In genomic region chr2:219207254-219207883, GRCh38 we compare ENCODE assay signal across 8 cellular contexts. TPM values are rescaled to one million over a fixed set of nuclear protein-coding genes. Genes with fewer than 3 reads are reported as not detected.
DNase-seq lines count a peak whose midpoint lies in the region; ATAC-seq, FAIRE-seq and TF ChIP-seq lines count a peak whose summit lies in the region.

No MANE protein-coding gene starts in this region.

- CTCF ChIA-PET in K562 (lab: Yijun Ruan, JAX; ENCODE audit: low intra/inter-chr PET ratio): no interaction called here

- POLR2A ChIA-PET in K562 (lab: Yijun Ruan, JAX): interaction anchor here (0.7 to 1.4 kb wide), 6 partner anchors 8 to 72 kb away, joined by 3 to 6 read pairs (median 4); partner anchors contain the start of gene DNAJB2

- H3K4me2 ChIP-seq in K562 (ENCODE audit: insufficient read depth, low read length): peak overlapping the region; percentile 84

- peak; percentile 67 for FAIRE-seq in K562 (lab: Jason Lieb, UNC)

- H3K4me3 Mint-ChIP-seq in activated CD4-positive, alpha-beta T cell treated with anti-CD3 and anti-CD28 coated beads, Interleukin-2, amount 10 ng/mL, durations not matched to agents 24 days and 14 days: peak overlapping the region; percentile 83

- H3K27ac ChIP-seq in K562 (ENCODE audit: extremely low read depth, low read depth, low read length) (peak overlapping the region; percentile 28; the same call in 1 of the 3 replicates), left lung (peak overlapping the region; percentile 94 to 95), thyroid gland (peak overlapping the region; percentile 81 to 97 (median 94))

- no peaks in the 10 kb centered on the region for H3K79me2 ChIP-seq in K562 (ENCODE audit: control insufficient read depth, insufficient read depth, low read length)

- H3K27me3 ChIP-seq in K562 (ENCODE audit: control insufficient read depth in 2 of 2, insufficient read depth in 2 of 2, low read length in 2 of 2): no peaks in the 10 kb centered on the region
- no peaks in the 10 kb centered on the region for H3K27me3 ChIP-seq in left lung
- H3K27me3 ChIP-seq in thyroid gland: no peaks in the 10 kb centered on the region

- no peak for TF ChIP-seq EP300 in K562 (IDR thresholded peaks at IDR 0.05; ENCODE audit: low read length)

- in situ Hi-C loops in K562 (cut with MboI): loop anchor here (5.0 kb wide), 1 partner anchor 35 kb away; the partner anchor contains the start of gene SLC23A3

- H3K36me3 Mint-ChIP-seq in activated CD4-positive, alpha-beta T cell treated with anti-CD3 and anti-CD28 coated beads, Interleukin-2, amount 10 ng/mL, durations not matched to agents 24 days and 14 days (ENCODE audit: low read depth): peaks cover 24% of the 10 kb centered on the region

- TF ChIP-seq POLR2A in K562 (conservative IDR thresholded peaks at IDR 0.05): no peak
- peak in 1 of 2 donors; percentile 28 for TF ChIP-seq POLR2A in thyroid gland (IDR thresholded peaks at IDR 0.05)

- H4K20me1 ChIP-seq in K562 (replicated peaks; ENCODE audit: control insufficient read depth, insufficient read depth, low read length): peaks cover 11% of the 10 kb centered on the region; the same call in 1 of the 2 replicates

- no peak; the same call in 2 of the 3 replicates for ATAC-seq in K562
- no peak for ATAC-seq in left lung
- ATAC-seq in GM21528 (IDR thresholded peaks at IDR 0.05; ENCODE audit: low FRiP score, unreplicated experiment): no peak

- TF ChIP-seq CTCF in K562 (IDR thresholded peaks at IDR 0.05 in 2 of 3, conservative IDR thresholded peaks at IDR 0.05 in 1 of 3; ENCODE audit: insufficient read depth in 2 of 3, low read depth in 1 of 3, low read length in 3 of 3) (no peak), left lung (IDR thresholded peaks at IDR 0.05) (no peak), thyroid gland (IDR thresholded peaks at IDR 0.05) (no peak)

- peak; percentile 58 for DNase-seq in activated CD4-positive, alpha-beta T cell treated with anti-CD3 and anti-CD28 coated beads, Interleukin-2, amount 10 ng/mL, durations not matched to agents 24 days and 14 days
- no peak for DNase-seq in activated CD4-positive, alpha-beta T cell treated with anti-CD3 and anti-CD28 coated beads, Interleukin-2, amount 50 U/mL, for 4 hours
- DNase-seq in K562 (ENCODE audit: extremely low read depth in 1 of 4, low spot score in 3 of 4) (no peak), left lung (no peak), thyroid gland (no peak), HPDE6-E6E7 (ENCODE audit: extremely low spot score) (no peak), CD1c-positive myeloid dendritic cell (ENCODE audit: extremely low spot score) (no peak)

- H3K9me3 ChIP-seq in K562 (replicated peaks; ENCODE audit: control insufficient read depth, insufficient read depth, low read depth, low read length): 0 out of 2 replicates have a peak, but pooled peaks cover 2% of the 10 kb centered on the region
- peaks cover 0 to 4% of the 10 kb centered on the region in 2 donors for H3K9me3 ChIP-seq in left lung
- no peaks in the 10 kb centered on the region for H3K9me3 ChIP-seq in thyroid gland

- intact Hi-C loops in activated CD4-positive, alpha-beta T cell treated with anti-CD3 and anti-CD28 coated beads, Interleukin-2, amount 10 ng/mL, durations not matched to agents 24 days and 14 days (cut with micrococcal nuclease): loop anchor here (1.0 kb wide), 1 partner anchor 38 kb away; the partner anchor contains the start of genes GLB1L and STK16
- intact Hi-C loops in K562 (cut with micrococcal nuclease): loop anchor here (2.0 kb wide), 1 partner anchor 31 kb away; the partner anchor contains the start of gene CNPPD1
- intact Hi-C loops in left lung (cut with DNase I): no loop called here
- intact Hi-C loops in thyroid gland (cut with DNase I): no loop called here

- WGBS in K562 (ENCODE audit: insufficient coverage, low coverage, missing lambda C conversion rate): 31% methylated on average over 11 of the region's 14 CpGs
- 11 to 14% methylated on average over 13 to 14 of the region's 14 CpGs for WGBS in thyroid gland, 2 donors

- peak overlapping the region; percentile 38 to 93; a peak in 3 of 4 replicates for H3K9ac ChIP-seq in K562 (ENCODE audit: insufficient read depth in 1 of 2, low read depth in 2 of 2, low read length in 2 of 2)

- H3K4me1 Mint-ChIP-seq in activated CD4-positive, alpha-beta T cell treated with anti-CD3 and anti-CD28 coated beads, Interleukin-2, amount 10 ng/mL, durations not matched to agents 24 days and 14 days: peaks cover 36% of the 10 kb centered on the region

- TF ChIP-seq RAD21 in K562 (CRISPR knock-in tag; conservative IDR thresholded peaks at IDR 0.05 in 1 of 2, IDR thresholded peaks at IDR 0.05 in 1 of 2): no peak

- H3K4me1 ChIP-seq in K562 (replicated peaks in 1 of 2; ENCODE audit: control insufficient read depth in 2 of 2, insufficient read depth in 2 of 2, low read length in 2 of 2) (peaks cover 16 to 17% of the 10 kb centered on the region in 2 experiments; a peak in 4 of 5 replicates), left lung (peaks cover 14 to 35% of the 10 kb centered on the region in 2 donors), thyroid gland (peaks cover 17 to 27% of the 10 kb centered on the region in 2 donors)

- no peaks in the 10 kb centered on the region for H3K9me3 Mint-ChIP-seq in activated CD4-positive, alpha-beta T cell treated with anti-CD3 and anti-CD28 coated beads, Interleukin-2, amount 10 ng/mL, durations not matched to agents 24 days and 14 days

- H3K9me1 ChIP-seq in K562 (ENCODE audit: control insufficient read depth, insufficient read depth, low read length): no peaks in the 10 kb centered on the region

- H3K27ac Mint-ChIP-seq in activated CD4-positive, alpha-beta T cell treated with anti-CD3 and anti-CD28 coated beads, Interleukin-2, amount 10 ng/mL, durations not matched to agents 24 days and 14 days: peak overlapping the region; percentile 92

- H3K4me3 ChIP-seq in K562 (peak overlapping the region; percentile 61), left lung (peak overlapping the region; percentile 50 to 61), thyroid gland (replicated peaks in 1 of 3) (peak overlapping the region; percentile 43 to 54 (median 51))

- no peak overlapping the region for H2AFZ ChIP-seq in K562 (ENCODE audit: low read depth, low read length)

- TSS peak; percentile 82 for BruUV-seq in K562 (replicated peaks; lab: Mats Ljungman, UMichigan)

- H3K27me3 Mint-ChIP-seq in activated CD4-positive, alpha-beta T cell treated with anti-CD3 and anti-CD28 coated beads, Interleukin-2, amount 10 ng/mL, durations not matched to agents 24 days and 14 days: no peaks in the 10 kb centered on the region

- H3K36me3 ChIP-seq in K562 (ENCODE audit: control insufficient read depth, insufficient read depth, low read length) (peaks cover 47% of the 10 kb centered on the region; the same call in 2 of the 3 replicates), left lung (peaks cover 0 to 43% of the 10 kb centered on the region in 2 donors), thyroid gland (peaks cover 17 to 33% of the 10 kb centered on the region in 2 donors)

RNA-seq across cellular contexts. Expression of gene ZFAND2B, which starts 0.8 kb away (rescaled TPM):
- 36.7 and 37.4 TPM in 2 replicates for total RNA-seq in activated CD4-positive, alpha-beta T cell treated with anti-CD3 and anti-CD28 coated beads, Interleukin-2, amount 10 ng/mL, durations not matched to agents 24 days and 14 days
- 42.0 and 82.9 TPM in 2 replicates for total RNA-seq in K562 (2011; cell fraction: chromatin; rRNA removed; ENCODE audit: low replicate concordance)
- 50.0 and 55.0 TPM in 2 replicates for total RNA-seq in K562 (2011; cell fraction: nucleolus; rRNA removed)
- 42.8 and 47.7 TPM in 2 replicates for total RNA-seq in K562 (2011; cell fraction: nucleoplasm; rRNA removed)
- 29.8 and 37.3 TPM in 2 replicates for total RNA-seq in K562 (2014; rRNA removed)
- 10.1 and 16.5 TPM in 2 replicates for total RNA-seq in K562 (2014; rRNA removed; fragmentation: Illumina TruSeq; extraction: Trizol)
- total RNA-seq in K562 (2015; rRNA removed; fragmentation: Illumina TruSeq; extraction: Trizol): 21.6 and 22.7 TPM in 2 replicates
- total RNA-seq in K562 (2021): 28.2 and 31.4 TPM in 2 replicates
- 26.1 and 30.9 TPM in 2 replicates for polyA plus RNA-seq in K562 (2011; rRNA removed)
- polyA plus RNA-seq in K562 (2011; cell fraction: cytosol; rRNA removed): 39.1 and 58.4 TPM in 2 replicates
- 115 and 124 TPM in 2 replicates for polyA plus RNA-seq in K562 (2011; cell fraction: nucleus; rRNA removed)
- polyA plus RNA-seq in K562 (2012): 24.2 and 33.2 TPM in 2 replicates
- polyA plus RNA-seq in K562 (2014; fragmentation: Illumina TruSeq; extraction: Trizol): 28.9 and 33.0 TPM in 2 replicates
- 10 to 100 TPM in 1 of 2 experiments, 1 to 10 TPM in 1; 9.9 to 14.6 TPM for polyA plus RNA-seq in K562 (2014; fragmentation: Nextera tagmentation; extraction: Ambion mirVana)
- polyA plus RNA-seq in K562 (2014; rRNA removed): 26.0 and 33.3 TPM in 2 replicates
- 17.4 and 22.6 TPM in 2 replicates for polyA minus RNA-seq in K562 (2011; rRNA and poly(A)+ RNA removed)
- polyA minus RNA-seq in K562 (2011; cell fraction: cytosol; rRNA and poly(A)+ RNA removed): 9.4 and 20.1 TPM in 2 replicates
- polyA minus RNA-seq in K562 (2011; cell fraction: nucleus; rRNA and poly(A)+ RNA removed): 21.3 and 28.5 TPM in 2 replicates
- 10 to 100 TPM; 28.5 to 40.8 TPM for total RNA-seq in left lung
- 100 to 1,000 TPM in 2 of 4 donors, 10 to 100 TPM in 2; 78.7 to 131 (median 92.0) TPM for total RNA-seq in thyroid gland

RNA-seq across cellular contexts. Expression of gene ABCB6, which starts 11.4 kb away (rescaled TPM):
- total RNA-seq in activated CD4-positive, alpha-beta T cell treated with anti-CD3 and anti-CD28 coated beads, Interleukin-2, amount 10 ng/mL, durations not matched to agents 24 days and 14 days: 28.8 TPM in 2 replicates
- total RNA-seq in K562 (2011; cell fraction: chromatin; rRNA removed; ENCODE audit: low replicate concordance): 152 and 339 TPM in 2 replicates
- total RNA-seq in K562 (2011; cell fraction: nucleolus; rRNA removed): 206 and 213 TPM in 2 replicates
- total RNA-seq in K562 (2011; cell fraction: nucleoplasm; rRNA removed): 157 and 183 TPM in 2 replicates
- total RNA-seq in K562 (2014; rRNA removed): 19.1 and 25.7 TPM in 2 replicates
- 15.2 and 16.8 TPM in 2 replicates for total RNA-seq in K562 (2014; rRNA removed; fragmentation: Illumina TruSeq; extraction: Trizol)
- 11.9 and 12.0 TPM in 2 replicates for total RNA-seq in K562 (2015; rRNA removed; fragmentation: Illumina TruSeq; extraction: Trizol)
- total RNA-seq in K562 (2021): 29.2 and 31.6 TPM in 2 replicates
- 21.0 and 45.8 TPM in 2 replicates for polyA plus RNA-seq in K562 (2011; rRNA removed)
- 13.5 and 17.7 TPM in 2 replicates for polyA plus RNA-seq in K562 (2011; cell fraction: cytosol; rRNA removed)
- polyA plus RNA-seq in K562 (2011; cell fraction: nucleus; rRNA removed): 163 and 210 TPM in 2 replicates
- 20.2 and 32.7 TPM in 2 replicates for polyA plus RNA-seq in K562 (2012)
- 26.6 and 29.8 TPM in 2 replicates for polyA plus RNA-seq in K562 (2014; fragmentation: Illumina TruSeq; extraction: Trizol)
- 1 to 10 TPM; 3.7 to 8.1 TPM for polyA plus RNA-seq in K562 (2014; fragmentation: Nextera tagmentation; extraction: Ambion mirVana)
- 13.6 and 15.1 TPM in 2 replicates for polyA plus RNA-seq in K562 (2014; rRNA removed)
- polyA minus RNA-seq in K562 (2011; rRNA and poly(A)+ RNA removed): 29.0 and 38.1 TPM in 2 replicates
- polyA minus RNA-seq in K562 (2011; cell fraction: cytosol; rRNA and poly(A)+ RNA removed): 13.9 and 14.4 TPM in 2 replicates
- polyA minus RNA-seq in K562 (2011; cell fraction: nucleus; rRNA and poly(A)+ RNA removed): 39.6 and 54.3 TPM in 2 replicates
- 10 to 100 TPM; 24.3 to 45.3 TPM for total RNA-seq in left lung
- total RNA-seq in thyroid gland: 10 to 100 TPM; 29.6 to 96.8 (median 63.6) TPM

RNA-seq across cellular contexts. Expression of gene ATG9A, which starts 22.1 kb away (rescaled TPM):
- total RNA-seq in activated CD4-positive, alpha-beta T cell treated with anti-CD3 and anti-CD28 coated beads, Interleukin-2, amount 10 ng/mL, durations not matched to agents 24 days and 14 days: 61.6 and 67.2 TPM in 2 replicates
- total RNA-seq in K562 (2011; cell fraction: chromatin; rRNA removed; ENCODE audit: low replicate concordance): 103 and 236 TPM in 2 replicates
- 186 and 188 TPM in 2 replicates for total RNA-seq in K562 (2011; cell fraction: nucleolus; rRNA removed)
- 134 and 137 TPM in 2 replicates for total RNA-seq in K562 (2011; cell fraction: nucleoplasm; rRNA removed)
- total RNA-seq in K562 (2014; rRNA removed) (23.5 and 36.3 TPM in 2 replicates), K562 (2014; rRNA removed; fragmentation: Illumina TruSeq; extraction: Trizol) (21.0 and 21.9 TPM in 2 replicates), K562 (2015; rRNA removed; fragmentation: Illumina TruSeq; extraction: Trizol) (13.9 and 19.3 TPM in 2 replicates), K562 (2021) (47.9 and 54.5 TPM in 2 replicates), left lung (10 to 100 TPM; 53.6 to 58.9 TPM), thyroid gland (10 to 100 TPM; 48.8 to 59.3 (median 54.6) TPM)
- polyA plus RNA-seq in K562 (2011; rRNA removed) (65.6 and 83.0 TPM in 2 replicates), K562 (2014; fragmentation: Illumina TruSeq; extraction: Trizol) (38.7 and 40.7 TPM in 2 replicates), K562 (2014; fragmentation: Nextera tagmentation; extraction: Ambion mirVana) (under 1 TPM; 0.25 to 0.60 TPM), K562 (2014; rRNA removed) (23.4 and 35.3 TPM in 2 replicates)
- polyA plus RNA-seq in K562 (2011; cell fraction: cytosol; rRNA removed): 74.6 and 91.3 TPM in 2 replicates
- polyA plus RNA-seq in K562 (2011; cell fraction: nucleus; rRNA removed): 134 and 138 TPM in 2 replicates
- 32.0 and 41.1 TPM in 2 replicates for polyA plus RNA-seq in K562 (2012)
- polyA minus RNA-seq in K562 (2011; rRNA and poly(A)+ RNA removed): 62.1 and 74.2 TPM in 2 replicates
- 54.0 and 62.6 TPM in 2 replicates for polyA minus RNA-seq in K562 (2011; cell fraction: cytosol; rRNA and poly(A)+ RNA removed)
- 43.6 and 60.1 TPM in 2 replicates for polyA minus RNA-seq in K562 (2011; cell fraction: nucleus; rRNA and poly(A)+ RNA removed)

RNA-seq across cellular contexts. Expression of gene ANKZF1, which starts 22.2 kb away (rescaled TPM):
- 144 and 149 TPM in 2 replicates for total RNA-seq in activated CD4-positive, alpha-beta T cell treated with anti-CD3 and anti-CD28 coated beads, Interleukin-2, amount 10 ng/mL, durations not matched to agents 24 days and 14 days
- 371 and 457 TPM in 2 replicates for total RNA-seq in K562 (2011; cell fraction: chromatin; rRNA removed; ENCODE audit: low replicate concordance)
- 226 and 229 TPM in 2 replicates for total RNA-seq in K562 (2011; cell fraction: nucleolus; rRNA removed)
- 275 and 286 TPM in 2 replicates for total RNA-seq in K562 (2011; cell fraction: nucleoplasm; rRNA removed)
- total RNA-seq in K562 (2014; rRNA removed) (40.7 and 41.5 TPM in 2 replicates), K562 (2014; rRNA removed; fragmentation: Illumina TruSeq; extraction: Trizol) (22.5 and 26.3 TPM in 2 replicates), K562 (2015; rRNA removed; fragmentation: Illumina TruSeq; extraction: Trizol) (21.6 and 21.8 TPM in 2 replicates), K562 (2021) (36.3 and 43.5 TPM in 2 replicates), left lung (10 to 100 TPM; 34.5 to 36.5 TPM), thyroid gland (10 to 100 TPM; 38.1 to 66.4 (median 45.5) TPM)
- polyA plus RNA-seq in K562 (2011; rRNA removed) (47.0 and 86.3 TPM in 2 replicates), K562 (2014; fragmentation: Illumina TruSeq; extraction: Trizol) (29.2 and 31.0 TPM in 2 replicates), K562 (2014; fragmentation: Nextera tagmentation; extraction: Ambion mirVana) (1 to 10 TPM; 3.1 to 3.9 TPM), K562 (2014; rRNA removed) (49.0 and 60.6 TPM in 2 replicates)
- polyA plus RNA-seq in K562 (2011; cell fraction: cytosol; rRNA removed): 23.4 and 30.6 TPM in 2 replicates
- 325 and 530 TPM in 2 replicates for polyA plus RNA-seq in K562 (2011; cell fraction: nucleus; rRNA removed)
- polyA plus RNA-seq in K562 (2012): 24.3 and 51.1 TPM in 2 replicates
- 28.8 and 55.2 TPM in 2 replicates for polyA minus RNA-seq in K562 (2011; rRNA and poly(A)+ RNA removed)
- 16.7 and 20.6 TPM in 2 replicates for polyA minus RNA-seq in K562 (2011; cell fraction: cytosol; rRNA and poly(A)+ RNA removed)
- polyA minus RNA-seq in K562 (2011; cell fraction: nucleus; rRNA and poly(A)+ RNA removed): 81.3 and 167 TPM in 2 replicates

RNA-seq across cellular contexts. Expression of gene RETREG2, which starts 29.3 kb away (rescaled TPM):
- 54.1 and 57.4 TPM in 2 replicates for total RNA-seq in activated CD4-positive, alpha-beta T cell treated with anti-CD3 and anti-CD28 coated beads, Interleukin-2, amount 10 ng/mL, durations not matched to agents 24 days and 14 days
- 69.1 and 138 TPM in 2 replicates for total RNA-seq in K562 (2011; cell fraction: chromatin; rRNA removed; ENCODE audit: low replicate concordance)
- total RNA-seq in K562 (2011; cell fraction: nucleolus; rRNA removed): 103 and 107 TPM in 2 replicates
- 90.0 and 101 TPM in 2 replicates for total RNA-seq in K562 (2011; cell fraction: nucleoplasm; rRNA removed)
- total RNA-seq in K562 (2014; rRNA removed) (19.2 and 19.9 TPM in 2 replicates), K562 (2014; rRNA removed; fragmentation: Illumina TruSeq; extraction: Trizol) (13.2 and 16.0 TPM in 2 replicates), K562 (2015; rRNA removed; fragmentation: Illumina TruSeq; extraction: Trizol) (18.5 and 19.2 TPM in 2 replicates), K562 (2021) (32.1 TPM in 2 replicates), left lung (10 to 100 TPM; 84.6 to 85.4 TPM), thyroid gland (100 to 1,000 TPM in 2 of 4 donors, 10 to 100 TPM in 2; 82.3 to 122 (median 100) TPM)
- polyA plus RNA-seq in K562 (2011; rRNA removed) (40.1 and 40.6 TPM in 2 replicates), K562 (2014; fragmentation: Illumina TruSeq; extraction: Trizol) (20.5 and 22.1 TPM in 2 replicates), K562 (2014; fragmentation: Nextera tagmentation; extraction: Ambion mirVana) (10 to 100 TPM in 1 of 2 experiments, 1 to 10 TPM in 1; 4.9 to 22.6 TPM), K562 (2014; rRNA removed) (18.7 and 19.2 TPM in 2 replicates)
- polyA plus RNA-seq in K562 (2011; cell fraction: cytosol; rRNA removed): 39.4 and 45.9 TPM in 2 replicates
- 94.6 and 99.4 TPM in 2 replicates for polyA plus RNA-seq in K562 (2011; cell fraction: nucleus; rRNA removed)
- 23.0 and 32.5 TPM in 2 replicates for polyA plus RNA-seq in K562 (2012)
- polyA minus RNA-seq in K562 (2011; rRNA and poly(A)+ RNA removed): 35.8 and 54.1 TPM in 2 replicates
- 18.1 and 28.9 TPM in 2 replicates for polyA minus RNA-seq in K562 (2011; cell fraction: cytosol; rRNA and poly(A)+ RNA removed)
- 38.9 and 61.0 TPM in 2 replicates for polyA minus RNA-seq in K562 (2011; cell fraction: nucleus; rRNA and poly(A)+ RNA removed)

Comparison
In these comparisons a context has a peak if more than half of its experiments do, and no peak if none do; other contexts are left out.
1. H3K27ac ChIP-seq: peak in every context shown above with its lines; median percentile 94 in left lung; 94 in thyroid gland; 28 in K562.
2. intact Hi-C loops: an anchor here in activated CD4-positive, alpha-beta T cell treated with anti-CD3 and anti-CD28 coated beads, Interleukin-2, amount 10 ng/mL, durations not matched to agents 24 days and 14 days (1.0 kb wide) and K562 (2.0 kb wide); none called in left lung and thyroid gland.